In genomic region chr22:24997023-24997422, GRCh38 we compare ENCODE assay signal across 1 cellular context.
TF ChIP-seq lines count a peak whose summit lies in the region.

No MANE protein-coding gene starts in this region.

TF ChIP-seq in GM23338, 12 proteins besides CTCF, POLR2A, EP300 and RAD21:
- TF ChIP-seq ZNF114 (CRISPR knock-in tag; IDR thresholded peaks at IDR 0.05) = no peak
- no peak for TF ChIP-seq REST (IDR thresholded peaks at IDR 0.05; ENCODE audit: unreplicated experiment)
- TF ChIP-seq JUNB (IDR thresholded peaks at IDR 0.05; ENCODE audit: unreplicated experiment) = no peak
- no peak for TF ChIP-seq ZNF462 (CRISPR knock-in tag; IDR thresholded peaks at IDR 0.05)
- TF ChIP-seq STAT1 (IDR thresholded peaks at IDR 0.05; ENCODE audit: unreplicated experiment) = no peak
- TF ChIP-seq EZH2phosphoT487 (IDR thresholded peaks at IDR 0.05; ENCODE audit: unreplicated experiment) = no peak
- TF ChIP-seq CREB1 (CRISPR knock-in tag; IDR thresholded peaks at IDR 0.05; ENCODE audit: low read depth) = no peak
- TF ChIP-seq EZH2 (IDR thresholded peaks at IDR 0.05; ENCODE audit: low read depth, unreplicated experiment) = no peak
- TF ChIP-seq NANOG (IDR thresholded peaks at IDR 0.05; ENCODE audit: borderline replicate concordance) = no peak
- TF ChIP-seq ZNF331 (CRISPR knock-in tag; IDR thresholded peaks at IDR 0.05; ENCODE audit: low read depth) = no peak
- TF ChIP-seq ETS1 (IDR thresholded peaks at IDR 0.05) = no peak
- TF ChIP-seq POLR2AphosphoS5 (IDR thresholded peaks at IDR 0.05; ENCODE audit: low read depth) = no peak
